ENCODE assay signal across 26 cellular contexts in the genomic region with DNA sequence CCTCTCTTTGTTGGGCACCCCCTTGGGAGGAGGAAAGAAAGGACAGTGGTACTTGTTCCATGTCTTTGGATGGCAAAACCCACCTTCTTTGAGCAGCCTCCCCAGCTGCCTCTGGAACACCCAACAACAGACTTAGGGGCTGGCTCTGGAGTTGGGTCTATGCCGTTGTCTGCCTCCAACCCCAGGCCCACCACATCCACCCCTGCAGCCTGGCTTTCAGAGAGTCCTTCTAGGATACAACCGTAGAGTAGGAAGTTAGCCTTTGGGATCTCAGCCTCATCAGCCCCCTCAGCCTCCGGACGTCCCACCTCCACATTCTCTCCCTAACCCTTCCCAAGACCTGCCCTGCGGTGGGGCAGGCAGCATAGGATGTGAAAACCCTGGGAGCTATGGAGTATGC. TPM values are rescaled to one million over a fixed set of nuclear protein-coding genes. Genes with fewer than 3 reads are reported as not detected.
"Had no signal": no experiment of that assay in that cellular context is flagged by ENCODE, and none has a peak within 500 bp of the region (broad histone marks: within the 10 kb centered on the region; RNA-seq: fewer than 3 reads in every experiment).

No MANE protein-coding gene starts in this region.

- H3K27ac Mint-ChIP-seq: activated CD4-positive, alpha-beta T cell treated with anti-CD3 and anti-CD28 coated beads for 36 hours; activated naive CD8-positive, alpha-beta T cell treated with anti-CD3 and anti-CD28 coated beads for 36 hours; activated T-helper 2 cell treated with anti-CD3 and anti-CD28 coated beads, Interferon-gamma antibody, Interleukin-2, Interleukin-4, amounts not matched to agents 10 μg/mL and 5 μg/mL and 100 μg/mL, durations not matched to agents 14 hours and 24 hours and 36 hours; memory B cell had no signal

- H3K36me3 ChIP-seq: cardiac muscle cell, ovary, vagina had no signal

- H3K9me3 Mint-ChIP-seq: activated naive CD8-positive, alpha-beta T cell treated with anti-CD3 and anti-CD28 coated beads for 36 hours; activated T-cell treated with anti-CD3 and anti-CD28 coated beads, Interleukin-2, amount 50 U/mL, for 4 hours; activated T-helper 2 cell treated with anti-CD3 and anti-CD28 coated beads, Interferon-gamma antibody, Interleukin-2, Interleukin-4, amounts not matched to agents 10 μg/mL and 5 μg/mL and 100 μg/mL, durations not matched to agents 14 hours and 24 hours and 36 hours; memory B cell; type B pancreatic cell had no signal

- H3K27me3 ChIP-seq: cardiac muscle cell, heart left ventricle, ovary, stomach, vagina had no signal

- DNase-seq: activated CD4-positive, alpha-beta T cell treated with anti-CD3 and anti-CD28 coated beads for 36 hours; activated CD4-positive, alpha-beta T cell treated with anti-CD3 and anti-CD28 coated beads, Interleukin-2, amount 50 U/mL, for 4 hours; activated CD8-positive, alpha-beta memory T cell treated with anti-CD3 and anti-CD28 coated beads, Interleukin-2, amount 50 U/mL, for 48 hours; activated naive CD4-positive, alpha-beta T cell; activated naive CD8-positive, alpha-beta T cell treated with anti-CD3 and anti-CD28 coated beads for 36 hours; activated T-cell treated with anti-CD3 and anti-CD28 coated beads, Interleukin-2, amount 50 U/mL, for 4 hours; cortex of kidney; heart left ventricle; left cardiac atrium; mucosa of descending colon; naive B cell; ovary; psoas muscle; right cardiac atrium; stimulated activated CD4-positive, alpha-beta T cell treated with anti-CD3 and anti-CD28 coated beads, Interleukin-12 subunit alpha, Interleukin-12 subunit beta, amount 100 ng/mL, for 4 hours; stimulated activated CD4-positive, alpha-beta T cell treated with anti-CD3 and anti-CD28 coated beads, Interleukin-1b, Interleukin-23, amount 100 ng/mL, for 48 hours; stomach; T-helper 1 cell had no signal

- H3K36me3 Mint-ChIP-seq: activated naive CD8-positive, alpha-beta T cell treated with anti-CD3 and anti-CD28 coated beads for 36 hours had no signal

- H3K9me3 ChIP-seq: heart left ventricle, mucosa of descending colon, ovary, psoas muscle, stomach, vagina had no signal

- H3K4me3 ChIP-seq: cardiac muscle cell, heart left ventricle, mucosa of descending colon, ovary, psoas muscle, stomach, vagina had no signal

- H3K4me1 Mint-ChIP-seq: activated CD4-positive, alpha-beta T cell treated with anti-CD3 and anti-CD28 coated beads for 36 hours; activated naive CD8-positive, alpha-beta T cell treated with anti-CD3 and anti-CD28 coated beads for 36 hours had no signal

- ATAC-seq: activated CD4-positive, alpha-beta T cell treated with anti-CD3 and anti-CD28 coated beads for 36 hours; activated T-cell treated with anti-CD3 and anti-CD28 coated beads, Interleukin-2, amount 50 U/mL, for 4 hours; mucosa of descending colon; right cardiac atrium had no signal

- H3K27ac ChIP-seq: cardiac muscle cell, epithelial cell of prostate, ovary, psoas muscle, vagina had no signal

- H3K27me3 Mint-ChIP-seq: activated CD4-positive, alpha-beta T cell treated with anti-CD3 and anti-CD28 coated beads for 36 hours; activated naive CD8-positive, alpha-beta T cell treated with anti-CD3 and anti-CD28 coated beads for 36 hours; memory B cell; naive B cell; type B pancreatic cell had no signal

- H3K4me3 Mint-ChIP-seq: activated CD4-positive, alpha-beta T cell treated with anti-CD3 and anti-CD28 coated beads for 36 hours; activated naive CD8-positive, alpha-beta T cell treated with anti-CD3 and anti-CD28 coated beads for 36 hours; activated T-cell treated with anti-CD3 and anti-CD28 coated beads, Interleukin-2, amount 50 U/mL, for 4 hours; memory B cell; naive B cell; type B pancreatic cell had no signal

RNA-seq across cellular contexts. Expression of gene MDFI, which starts 55.7 kb away (rescaled TPM):
- total RNA-seq: activated CD4-positive, alpha-beta T cell treated with anti-CD3 and anti-CD28 coated beads for 36 hours; activated CD8-positive, alpha-beta memory T cell treated with anti-CD3 and anti-CD28 coated beads for 36 hours; activated naive CD8-positive, alpha-beta T cell treated with anti-CD3 and anti-CD28 coated beads for 36 hours; activated T-helper 2 cell treated with anti-CD3 and anti-CD28 coated beads, Interferon-gamma antibody, Interleukin-2, Interleukin-4, amounts not matched to agents 10 μg/mL and 5 μg/mL and 100 μg/mL, durations not matched to agents 14 hours and 24 hours and 36 hours; fibroblast of villous mesenchyme had no signal
